ENCODE assay signal across 14 cellular contexts in genomic region chr9:81492710-81493447, GRCh38.
A peak's percentile ranks its signal among the peaks of the same experiment; 100 is the strongest.
DNase-seq lines count a peak whose midpoint lies in the region; ATAC-seq, FAIRE-seq and TF ChIP-seq lines count a peak whose summit lies in the region.
"Had no signal": no experiment of that assay in that cellular context is flagged by ENCODE, and none has a peak within 500 bp of the region (broad histone marks: within the 10 kb centered on the region; RNA-seq: fewer than 3 reads in every experiment).

No MANE protein-coding gene starts in this region.

- POLR2A ChIA-PET in A549 (lab: Yijun Ruan, JAX) = no interaction called here

- H3K4me3 ChIP-seq in A549 = no peak overlapping the region
- H3K4me3 ChIP-seq in fibroblast of mammary gland (ENCODE audit: control insufficient read depth, low read depth, low read length) = no peak overlapping the region
- no peak overlapping the region for H3K4me3 ChIP-seq in kidney (ENCODE audit: low read length in 2 of 2)

- TF ChIP-seq RAD21 in A549 (conservative IDR thresholded peaks at IDR 0.05 in 1 of 2, IDR thresholded peaks at IDR 0.05 in 1 of 2) = no peak

- no peak for TF ChIP-seq CTCF in A549 (IDR thresholded peaks at IDR 0.05)
- TF ChIP-seq CTCF in fibroblast of mammary gland (conservative IDR thresholded peaks at IDR 0.05; ENCODE audit: control insufficient read depth, insufficient read depth, low read depth, low read length) = no peak
- TF ChIP-seq CTCF in kidney (IDR thresholded peaks at IDR 0.05; ENCODE audit: borderline replicate concordance, extremely low read depth, insufficient read depth) = no peak

- peak; percentile 51 for FAIRE-seq in A549 (lab: Jason Lieb, UNC)
- no peak for FAIRE-seq in kidney (lab: Jason Lieb, UNC)
- FAIRE-seq: islet of Langerhans had no signal

- CTCF ChIA-PET in A549 (lab: Yijun Ruan, JAX) = no interaction called here

- intact Hi-C loops in kidney (cut with DNase I) = no loop called here

- H3K9ac ChIP-seq in kidney (ENCODE audit: low read length in 2 of 2) = no peak overlapping the region
- H3K9ac ChIP-seq: parathyroid adenoma had no signal

- H3K4me1 ChIP-seq in A549 (peaks cover 31% of the 10 kb centered on the region), kidney (ENCODE audit: control insufficient read depth in 1 of 2, insufficient read depth in 1 of 2, low read depth in 1 of 2, low read length in 2 of 2) (no peaks in the 10 kb centered on the region)
- H3K4me1 ChIP-seq: BE2C, parathyroid adenoma had no signal

- no peaks in the 10 kb centered on the region for H3K36me3 ChIP-seq in kidney (ENCODE audit: control insufficient read depth in 1 of 2, insufficient read depth in 2 of 2, low read length in 2 of 2)
- H3K36me3 ChIP-seq: BE2C had no signal

- WGBS in A549 (ENCODE audit: missing lambda C conversion rate) = 16% methylated on average over 1 of the region's 1 CpG

- ATAC-seq in A549 = peak; percentile 74
- ATAC-seq in GM19452 (IDR thresholded peaks at IDR 0.05; ENCODE audit: unreplicated experiment) = no peak

- H3K9me3 ChIP-seq in A549 (no peaks in the 10 kb centered on the region), kidney (ENCODE audit: control insufficient read depth in 1 of 2, low read length in 2 of 2) (no peaks in the 10 kb centered on the region)
- H3K9me3 ChIP-seq: BE2C had no signal

- TF ChIP-seq POLR2A in A549 (IDR thresholded peaks at IDR 0.05; ENCODE audit: low read length) = no peak

- peak overlapping the region; percentile 46 for H3K4me2 ChIP-seq in A549

- H3K27ac ChIP-seq in A549 = peak overlapping the region; percentile 5 to 44; a peak in 4 of 6 replicates
- no peak overlapping the region for H3K27ac ChIP-seq in kidney (ENCODE audit: low read depth in 2 of 2, low read length in 2 of 2)
- H3K27ac ChIP-seq: parathyroid adenoma had no signal

- TF ChIP-seq EP300 in A549 (IDR thresholded peaks at IDR 0.05) = peak in 1 of 2 experiments; percentile 50; a peak in 1 of 5 replicates

- DNase-seq in A549 (ENCODE audit: low read depth in 1 of 2, low spot score in 1 of 2) = peak in 1 of 2 experiments; percentile 52
- DNase-seq in HCEC 1CT = peak; percentile 97
- DNase-seq in RPMI7951 (ENCODE audit: low read depth) = peak; percentile 95
- DNase-seq in fibroblast of mammary gland (ENCODE audit: low read depth) = peak; percentile 97
- no peak for DNase-seq in activated CD4-positive, alpha-beta T cell treated with anti-CD3 and anti-CD28 coated beads, Interleukin-2, amount 50 U/mL, for 1 hour
- no peak for DNase-seq in kidney
- DNase-seq in NCI-H1436 treated with DMSO at 0.1 percent for 48 hours (lab: John Stamatoyannopoulos, UW) = no peak
- DNase-seq: activated T-cell treated with anti-CD3 and anti-CD28 coated beads, Interleukin-2, amount 50 U/mL, for 1 hour; BE2C; cortex of kidney; NCI-H2107 had no signal

TF ChIP-seq in A549, 52 proteins besides CTCF, POLR2A, EP300 and RAD21:
- TF ChIP-seq GATA3 (IDR thresholded peaks at IDR 0.05; ENCODE audit: borderline replicate concordance) = peak; percentile 70; the same call in 1 of the 2 replicates
- no peak for TF ChIP-seq BHLHE40 (IDR thresholded peaks at IDR 0.05; ENCODE audit: low read depth, low read length)
- no peak for TF ChIP-seq MAZ (IDR thresholded peaks at IDR 0.05; ENCODE audit: borderline replicate concordance, low read depth, low read length)
- TF ChIP-seq FOSL2 (IDR thresholded peaks at IDR 0.05) = 0 out of 2 replicates have a peak, but pooled peaks have one; percentile 17
- no peak for TF ChIP-seq FOSL2 (CRISPR knock-in tag; IDR thresholded peaks at IDR 0.05)
- 0 out of 3 replicates have a peak, but pooled peaks have one; percentile 48 for TF ChIP-seq BCL3 (IDR thresholded peaks at IDR 0.05)
- no peak for TF ChIP-seq HOXA7 (CRISPR knock-in tag; IDR thresholded peaks at IDR 0.05)
- no peak for TF ChIP-seq RCOR1 (IDR thresholded peaks at IDR 0.05; ENCODE audit: low read depth, low read length)
- peak; percentile 56 for TF ChIP-seq MAFK (IDR thresholded peaks at IDR 0.05; ENCODE audit: partially characterized antibody)

Comparison
In these comparisons a context has a peak if more than half of its experiments do, and no peak if none do; other contexts are left out.
1. DNase-seq: peak in HCEC 1CT (single experiment), RPMI7951 (single experiment) and fibroblast of mammary gland (single experiment); none in activated CD4-positive, alpha-beta T cell treated with anti-CD3 and anti-CD28 coated beads, Interleukin-2, amount 50 U/mL, for 1 hour (single experiment), kidney (single experiment) and NCI-H1436 treated with DMSO at 0.1 percent for 48 hours (single experiment).
2. H3K27ac ChIP-seq: peak in A549 (2 of 2); none in kidney (0 of 2).